18 cellular contexts compared by ENCODE assay signal in genomic region chr10:63042256-63042655, GRCh38.
"Had no signal": no experiment of that assay in that cellular context is flagged by ENCODE, and none has a peak within 500 bp of the region (broad histone marks: within the 10 kb centered on the region; RNA-seq: fewer than 3 reads in every experiment).

No MANE protein-coding gene starts in this region.

- ATAC-seq: esophagus mucosa; right cardiac atrium; stimulated activated naive CD8-positive, alpha-beta T cell treated with anti-CD3 and anti-CD28 coated beads, Interleukin-15, Interleukin-2, amounts not matched to agents 100 U/mL and 50 U/mL, for 24 hours had no signal

- H3K36me3 ChIP-seq: breast epithelium, left ventricle myocardium inferior, prostate gland had no signal

- H3K4me1 Mint-ChIP-seq: activated naive CD8-positive, alpha-beta T cell treated with anti-CD3 and anti-CD28 coated beads, Interleukin-2, amount 10 ng/mL, durations not matched to agents 7 days and 5 days; nephron had no signal

- H3K27me3 ChIP-seq: breast epithelium had no signal

- DNase-seq: activated CD4-positive, alpha-beta T cell treated with anti-CD3 and anti-CD28 coated beads, Interleukin-2, amount 50 U/mL, for 1 hour; activated CD4-positive, CD25-positive, alpha-beta regulatory T cell; activated naive CD4-positive, alpha-beta T cell; activated naive CD8-positive, alpha-beta T cell treated with anti-CD3 and anti-CD28 coated beads, Interleukin-2, amount 10 ng/mL, durations not matched to agents 7 days and 5 days; activated T-cell treated with anti-CD3 and anti-CD28 coated beads for 4 hours; anterior cingulate cortex; endodermal cell; foreskin fibroblast; hippocampal formation; left ventricle myocardium inferior; occipital lobe; right cardiac atrium; small intestine; stimulated activated naive CD8-positive, alpha-beta T cell treated with anti-CD3 and anti-CD28 coated beads, Interleukin-15, Interleukin-2, amounts not matched to agents 100 U/mL and 50 U/mL, for 24 hours had no signal

- H3K27ac ChIP-seq: breast epithelium, left ventricle myocardium inferior, prostate gland had no signal

- H3K36me3 Mint-ChIP-seq: activated naive CD8-positive, alpha-beta T cell treated with anti-CD3 and anti-CD28 coated beads, Interleukin-2, amount 10 ng/mL, durations not matched to agents 7 days and 5 days had no signal

- H3K27ac Mint-ChIP-seq: activated naive CD8-positive, alpha-beta T cell treated with anti-CD3 and anti-CD28 coated beads, Interleukin-2, amount 10 ng/mL, durations not matched to agents 7 days and 5 days; endodermal cell; nephron had no signal

- H3K9me3 ChIP-seq: prostate gland had no signal

- FAIRE-seq: small intestine had no signal

- H3K4me3 Mint-ChIP-seq: activated naive CD8-positive, alpha-beta T cell treated with anti-CD3 and anti-CD28 coated beads, Interleukin-2, amount 10 ng/mL, durations not matched to agents 7 days and 5 days; endodermal cell; nephron had no signal

- H3K4me1 ChIP-seq: breast epithelium, left ventricle myocardium inferior, prostate gland had no signal

- H3K4me3 ChIP-seq: breast epithelium, left ventricle myocardium inferior, prostate gland had no signal
